2 cellular contexts compared by ENCODE assay signal in genomic region chr6:33872761-33873160, GRCh38.
TF ChIP-seq lines count a peak whose summit lies in the region.

No MANE protein-coding gene starts in this region.

TF ChIP-seq in HEK293, 187 proteins besides CTCF, POLR2A, EP300 and RAD21:
- peak; percentile 80 for TF ChIP-seq ZIC2 (tag by site-specific recombination; IDR thresholded peaks at IDR 0.05)
- no peak for TF ChIP-seq WT1 (tag by site-specific recombination; IDR thresholded peaks at IDR 0.05)

TF ChIP-seq in H1, 55 proteins besides CTCF, POLR2A, EP300 and RAD21:
- no peak for TF ChIP-seq ATF3 (IDR thresholded peaks at IDR 0.05; ENCODE audit: insufficient read depth, low read depth, low read length)
- no peak for TF ChIP-seq JUND (IDR thresholded peaks at IDR 0.05; ENCODE audit: low read length)
- TF ChIP-seq SP2 (IDR thresholded peaks at IDR 0.05; ENCODE audit: low read length), result no peak
- TF ChIP-seq GABPA (IDR thresholded peaks at IDR 0.05; ENCODE audit: borderline replicate concordance, insufficient read depth, low read length), result no peak
